ENCODE assay signal across 1 cellular context in the genomic region with DNA sequence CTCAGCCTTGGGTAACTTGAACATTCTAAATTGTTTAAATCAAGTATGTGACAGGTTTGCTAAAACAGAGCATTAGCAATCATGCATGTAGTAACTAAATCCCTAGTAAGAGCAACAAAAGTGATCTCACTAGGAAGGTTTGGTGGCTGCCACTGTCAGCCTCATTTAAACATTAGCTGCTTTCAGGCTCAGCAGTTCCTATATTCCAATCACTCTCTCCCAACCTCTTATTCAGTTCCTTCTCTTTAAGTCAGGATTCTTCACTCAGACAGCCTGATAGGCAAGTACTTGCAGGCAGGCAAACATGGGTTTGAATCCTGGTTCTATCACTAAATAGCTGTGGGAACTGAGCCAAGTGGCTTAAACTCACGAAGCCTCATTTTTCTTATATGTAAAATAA.
TF ChIP-seq lines count a peak whose summit lies in the region.

No MANE protein-coding gene starts in this region.

TF ChIP-seq in HEK293T, 16 proteins besides CTCF, POLR2A, EP300 and RAD21 (continued from another document):
- 0 out of 2 replicates have a peak, but pooled peaks have one; percentile 29 for TF ChIP-seq PKNOX1 (IDR thresholded peaks at IDR 0.05)
